Comparison of ENCODE assay signal across 1 cellular context in the genomic region with DNA sequence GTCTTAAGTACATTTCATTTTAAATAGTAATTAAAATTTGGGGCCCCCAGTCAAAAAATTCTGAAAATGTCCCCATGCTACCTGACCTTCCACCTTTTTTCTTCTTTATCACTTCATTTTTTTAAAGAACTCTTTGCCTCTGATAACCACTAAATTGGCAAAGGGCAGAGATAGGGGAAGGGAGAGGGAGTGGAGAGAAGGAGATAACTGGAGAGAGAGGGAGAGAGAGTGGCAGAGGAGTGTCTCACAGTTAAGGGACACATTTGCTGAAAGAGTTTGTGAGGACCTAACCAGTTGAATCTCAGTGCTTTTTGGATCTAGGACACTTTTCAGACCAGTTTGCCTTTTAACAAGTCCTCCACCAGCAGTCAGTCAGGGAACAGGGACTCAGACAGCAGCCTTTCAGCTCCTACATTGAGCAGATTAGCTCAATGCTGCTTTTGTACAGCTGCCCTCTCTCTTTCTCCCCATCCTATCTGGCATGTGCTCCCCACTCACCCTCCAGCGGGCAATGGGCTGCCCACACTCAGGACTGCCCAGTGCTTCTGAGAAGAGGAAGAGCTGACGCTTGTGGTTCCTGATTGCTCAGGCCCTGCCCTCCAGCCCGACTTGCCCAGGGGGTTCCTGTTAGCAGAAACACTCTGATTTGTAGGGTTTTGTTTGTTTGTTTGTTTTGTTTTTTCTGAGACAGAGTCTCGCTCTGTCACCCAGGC.
TF ChIP-seq lines count a peak whose summit lies in the region.

No MANE protein-coding gene starts in this region.

TF ChIP-seq in K562, 482 proteins besides CTCF, POLR2A, EP300 and RAD21 (continued from another document and continues in another):
- TF ChIP-seq, protein P1, sequence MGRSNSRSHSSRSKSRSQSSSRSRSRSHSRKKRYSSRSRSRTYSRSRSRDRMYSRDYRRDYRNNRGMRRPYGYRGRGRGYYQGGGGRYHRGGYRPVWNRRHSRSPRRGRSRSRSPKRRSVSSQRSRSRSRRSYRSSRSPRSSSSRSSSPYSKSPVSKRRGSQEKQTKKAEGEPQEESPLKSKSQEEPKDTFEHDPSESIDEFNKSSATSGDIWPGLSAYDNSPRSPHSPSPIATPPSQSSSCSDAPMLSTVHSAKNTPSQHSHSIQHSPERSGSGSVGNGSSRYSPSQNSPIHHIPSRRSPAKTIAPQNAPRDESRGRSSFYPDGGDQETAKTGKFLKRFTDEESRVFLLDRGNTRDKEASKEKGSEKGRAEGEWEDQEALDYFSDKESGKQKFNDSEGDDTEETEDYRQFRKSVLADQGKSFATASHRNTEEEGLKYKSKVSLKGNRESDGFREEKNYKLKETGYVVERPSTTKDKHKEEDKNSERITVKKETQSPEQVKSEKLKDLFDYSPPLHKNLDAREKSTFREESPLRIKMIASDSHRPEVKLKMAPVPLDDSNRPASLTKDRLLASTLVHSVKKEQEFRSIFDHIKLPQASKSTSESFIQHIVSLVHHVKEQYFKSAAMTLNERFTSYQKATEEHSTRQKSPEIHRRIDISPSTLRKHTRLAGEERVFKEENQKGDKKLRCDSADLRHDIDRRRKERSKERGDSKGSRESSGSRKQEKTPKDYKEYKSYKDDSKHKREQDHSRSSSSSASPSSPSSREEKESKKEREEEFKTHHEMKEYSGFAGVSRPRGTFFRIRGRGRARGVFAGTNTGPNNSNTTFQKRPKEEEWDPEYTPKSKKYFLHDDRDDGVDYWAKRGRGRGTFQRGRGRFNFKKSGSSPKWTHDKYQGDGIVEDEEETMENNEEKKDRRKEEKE (IDR thresholded peaks at IDR 0.05; ENCODE audit: borderline replicate concordance in 1 of 2, control insufficient read depth in 1 of 2, low read depth in 2 of 2, low read length in 1 of 2): no peak
- TF ChIP-seq ILF3 (IDR thresholded peaks at IDR 0.05; ENCODE audit: borderline replicate concordance) (no peak), TEAD1 (CRISPR knock-in tag; IDR thresholded peaks at IDR 0.05) (0 out of 4 replicates have a peak, but pooled peaks of 1 of the 2 experiments have one; percentile 29), SOX6 (IDR thresholded peaks at IDR 0.05) (no peak), SMARCA4 (IDR thresholded peaks at IDR 0.05) (peak; percentile 63), HDAC2 (IDR thresholded peaks at IDR 0.05) (0 out of 2 replicates have a peak, but pooled peaks have one; percentile 39), ZFP1 (CRISPR knock-in tag; IDR thresholded peaks at IDR 0.05) (no peak), POLR3A (IDR thresholded peaks at IDR 0.05; ENCODE audit: borderline replicate concordance, extremely low read depth, insufficient read depth, insufficient read length) (no peak), TSC22D4 (tag; IDR thresholded peaks at IDR 0.05) (no peak), HNRNPH1 (optimal IDR thresholded peaks at IDR 0.05; ENCODE audit: low read depth, low read length) (no peak), ARID2 (IDR thresholded peaks at IDR 0.05) (no peak), ZBTB1 (CRISPR knock-in tag; IDR thresholded peaks at IDR 0.05; ENCODE audit: borderline replicate concordance, low read depth) (no peak), SAP30 (IDR thresholded peaks at IDR 0.05; ENCODE audit: borderline replicate concordance, insufficient read depth, low read depth, low read length, poor library complexity, severe bottlenecking) (no peak), ARID1B (IDR thresholded peaks at IDR 0.05) (peak; percentile 80), NRF1 (conservative IDR thresholded peaks at IDR 0.05 in 1 of 2, IDR thresholded peaks at IDR 0.05 in 1 of 2) (no peak), KDM2B (CRISPR knock-in tag; IDR thresholded peaks at IDR 0.05) (no peak), ELF4 (CRISPR knock-in tag; IDR thresholded peaks at IDR 0.05) (0 out of 2 replicates have a peak, but pooled peaks have one; percentile 29), PHB (CRISPR knock-in tag; IDR thresholded peaks at IDR 0.05) (no peak), RFX1 (IDR thresholded peaks at IDR 0.05) (no peak), CBFA2T2 (conservative IDR thresholded peaks at IDR 0.05) (peak; percentile 63), HEY1 (CRISPR knock-in tag; IDR thresholded peaks at IDR 0.05; ENCODE audit: borderline replicate concordance) (no peak), ZNF274 (IDR thresholded peaks at IDR 0.05; ENCODE audit: borderline replicate concordance, low read depth, low read length) (no peak), NFIC (IDR thresholded peaks at IDR 0.05) (peak; percentile 45), CTBP1 (IDR thresholded peaks at IDR 0.05; ENCODE audit: borderline replicate concordance) (peak; percentile 21; the same call in 1 of the 2 replicates), RBM39 (optimal IDR thresholded peaks at IDR 0.05; ENCODE audit: low read depth, low read length) (no peak), GTF2A2 (tag; IDR thresholded peaks at IDR 0.05) (no peak), RCOR1 (IDR thresholded peaks at IDR 0.05; ENCODE audit: borderline replicate concordance in 1 of 2, low read depth in 2 of 2, low read length in 2 of 2) (peak in 1 of 2 experiments; percentile 61; a peak in 1 of 4 replicates), TCF3 (CRISPR knock-in tag; IDR thresholded peaks at IDR 0.05) (peak; percentile 60), CBX8 (IDR thresholded peaks at IDR 0.05; ENCODE audit: borderline replicate concordance, extremely low read depth, low read depth, low read length, poor library complexity, severe bottlenecking) (no peak), ZNF57 (CRISPR knock-in tag; IDR thresholded peaks at IDR 0.05) (no peak), MECOM (CRISPR knock-in tag; IDR thresholded peaks at IDR 0.05) (peak; percentile 27; the same call in 1 of the 2 replicates), ZNF174 (CRISPR knock-in tag; IDR thresholded peaks at IDR 0.05) (no peak), ZKSCAN1 (IDR thresholded peaks at IDR 0.05; ENCODE audit: low read depth, low read length) (no peak), MTA2 (IDR thresholded peaks at IDR 0.05; ENCODE audit: low read depth) (peak; percentile 41; the same call in 1 of the 2 replicates), TAF15 (IDR thresholded peaks at IDR 0.05; ENCODE audit: low read depth, low read length) (no peak), CHD1 (IDR thresholded peaks at IDR 0.05; ENCODE audit: low read length) (no peak), NCOR1 (IDR thresholded peaks at IDR 0.05) (peak; percentile 70)
- TF ChIP-seq, protein P2, sequence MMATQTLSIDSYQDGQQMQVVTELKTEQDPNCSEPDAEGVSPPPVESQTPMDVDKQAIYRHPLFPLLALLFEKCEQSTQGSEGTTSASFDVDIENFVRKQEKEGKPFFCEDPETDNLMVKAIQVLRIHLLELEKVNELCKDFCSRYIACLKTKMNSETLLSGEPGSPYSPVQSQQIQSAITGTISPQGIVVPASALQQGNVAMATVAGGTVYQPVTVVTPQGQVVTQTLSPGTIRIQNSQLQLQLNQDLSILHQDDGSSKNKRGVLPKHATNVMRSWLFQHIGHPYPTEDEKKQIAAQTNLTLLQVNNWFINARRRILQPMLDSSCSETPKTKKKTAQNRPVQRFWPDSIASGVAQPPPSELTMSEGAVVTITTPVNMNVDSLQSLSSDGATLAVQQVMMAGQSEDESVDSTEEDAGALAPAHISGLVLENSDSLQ (IDR thresholded peaks at IDR 0.05): 0 out of 2 replicates have a peak, but pooled peaks have one; percentile 21
- TF ChIP-seq, protein P3, sequence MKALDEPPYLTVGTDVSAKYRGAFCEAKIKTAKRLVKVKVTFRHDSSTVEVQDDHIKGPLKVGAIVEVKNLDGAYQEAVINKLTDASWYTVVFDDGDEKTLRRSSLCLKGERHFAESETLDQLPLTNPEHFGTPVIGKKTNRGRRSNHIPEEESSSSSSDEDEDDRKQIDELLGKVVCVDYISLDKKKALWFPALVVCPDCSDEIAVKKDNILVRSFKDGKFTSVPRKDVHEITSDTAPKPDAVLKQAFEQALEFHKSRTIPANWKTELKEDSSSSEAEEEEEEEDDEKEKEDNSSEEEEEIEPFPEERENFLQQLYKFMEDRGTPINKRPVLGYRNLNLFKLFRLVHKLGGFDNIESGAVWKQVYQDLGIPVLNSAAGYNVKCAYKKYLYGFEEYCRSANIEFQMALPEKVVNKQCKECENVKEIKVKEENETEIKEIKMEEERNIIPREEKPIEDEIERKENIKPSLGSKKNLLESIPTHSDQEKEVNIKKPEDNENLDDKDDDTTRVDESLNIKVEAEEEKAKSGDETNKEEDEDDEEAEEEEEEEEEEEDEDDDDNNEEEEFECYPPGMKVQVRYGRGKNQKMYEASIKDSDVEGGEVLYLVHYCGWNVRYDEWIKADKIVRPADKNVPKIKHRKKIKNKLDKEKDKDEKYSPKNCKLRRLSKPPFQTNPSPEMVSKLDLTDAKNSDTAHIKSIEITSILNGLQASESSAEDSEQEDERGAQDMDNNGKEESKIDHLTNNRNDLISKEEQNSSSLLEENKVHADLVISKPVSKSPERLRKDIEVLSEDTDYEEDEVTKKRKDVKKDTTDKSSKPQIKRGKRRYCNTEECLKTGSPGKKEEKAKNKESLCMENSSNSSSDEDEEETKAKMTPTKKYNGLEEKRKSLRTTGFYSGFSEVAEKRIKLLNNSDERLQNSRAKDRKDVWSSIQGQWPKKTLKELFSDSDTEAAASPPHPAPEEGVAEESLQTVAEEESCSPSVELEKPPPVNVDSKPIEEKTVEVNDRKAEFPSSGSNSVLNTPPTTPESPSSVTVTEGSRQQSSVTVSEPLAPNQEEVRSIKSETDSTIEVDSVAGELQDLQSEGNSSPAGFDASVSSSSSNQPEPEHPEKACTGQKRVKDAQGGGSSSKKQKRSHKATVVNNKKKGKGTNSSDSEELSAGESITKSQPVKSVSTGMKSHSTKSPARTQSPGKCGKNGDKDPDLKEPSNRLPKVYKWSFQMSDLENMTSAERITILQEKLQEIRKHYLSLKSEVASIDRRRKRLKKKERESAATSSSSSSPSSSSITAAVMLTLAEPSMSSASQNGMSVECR (CRISPR knock-in tag; IDR thresholded peaks at IDR 0.05): no peak
- TF ChIP-seq, protein P4, sequence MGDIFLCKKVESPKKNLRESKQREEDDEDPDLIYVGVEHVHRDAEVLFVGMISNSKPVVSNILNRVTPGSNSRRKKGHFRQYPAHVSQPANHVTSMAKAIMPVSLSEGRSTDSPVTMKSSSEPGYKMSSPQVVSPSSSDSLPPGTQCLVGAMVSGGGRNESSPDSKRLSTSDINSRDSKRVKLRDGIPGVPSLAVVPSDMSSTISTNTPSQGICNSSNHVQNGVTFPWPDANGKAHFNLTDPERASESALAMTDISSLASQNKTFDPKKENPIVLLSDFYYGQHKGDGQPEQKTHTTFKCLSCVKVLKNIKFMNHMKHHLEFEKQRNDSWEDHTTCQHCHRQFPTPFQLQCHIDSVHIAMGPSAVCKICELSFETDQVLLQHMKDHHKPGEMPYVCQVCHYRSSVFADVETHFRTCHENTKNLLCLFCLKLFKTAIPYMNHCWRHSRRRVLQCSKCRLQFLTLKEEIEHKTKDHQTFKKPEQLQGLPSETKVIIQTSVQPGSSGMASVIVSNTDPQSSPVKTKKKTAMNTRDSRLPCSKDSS (IDR thresholded peaks at IDR 0.05; ENCODE audit: low read depth, partially characterized antibody): no peak
- TF ChIP-seq, protein P5, sequence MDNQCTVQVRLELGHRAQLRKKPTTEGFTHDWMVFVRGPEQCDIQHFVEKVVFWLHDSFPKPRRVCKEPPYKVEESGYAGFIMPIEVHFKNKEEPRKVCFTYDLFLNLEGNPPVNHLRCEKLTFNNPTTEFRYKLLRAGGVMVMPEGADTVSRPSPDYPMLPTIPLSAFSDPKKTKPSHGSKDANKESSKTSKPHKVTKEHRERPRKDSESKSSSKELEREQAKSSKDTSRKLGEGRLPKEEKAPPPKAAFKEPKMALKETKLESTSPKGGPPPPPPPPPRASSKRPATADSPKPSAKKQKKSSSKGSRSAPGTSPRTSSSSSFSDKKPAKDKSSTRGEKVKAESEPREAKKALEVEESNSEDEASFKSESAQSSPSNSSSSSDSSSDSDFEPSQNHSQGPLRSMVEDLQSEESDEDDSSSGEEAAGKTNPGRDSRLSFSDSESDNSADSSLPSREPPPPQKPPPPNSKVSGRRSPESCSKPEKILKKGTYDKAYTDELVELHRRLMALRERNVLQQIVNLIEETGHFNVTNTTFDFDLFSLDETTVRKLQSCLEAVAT (IDR thresholded peaks at IDR 0.05): no peak
- TF ChIP-seq, protein P6, sequence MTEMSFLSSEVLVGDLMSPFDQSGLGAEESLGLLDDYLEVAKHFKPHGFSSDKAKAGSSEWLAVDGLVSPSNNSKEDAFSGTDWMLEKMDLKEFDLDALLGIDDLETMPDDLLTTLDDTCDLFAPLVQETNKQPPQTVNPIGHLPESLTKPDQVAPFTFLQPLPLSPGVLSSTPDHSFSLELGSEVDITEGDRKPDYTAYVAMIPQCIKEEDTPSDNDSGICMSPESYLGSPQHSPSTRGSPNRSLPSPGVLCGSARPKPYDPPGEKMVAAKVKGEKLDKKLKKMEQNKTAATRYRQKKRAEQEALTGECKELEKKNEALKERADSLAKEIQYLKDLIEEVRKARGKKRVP (CRISPR knock-in tag; IDR thresholded peaks at IDR 0.05): no peak
- TF ChIP-seq, protein P7, sequence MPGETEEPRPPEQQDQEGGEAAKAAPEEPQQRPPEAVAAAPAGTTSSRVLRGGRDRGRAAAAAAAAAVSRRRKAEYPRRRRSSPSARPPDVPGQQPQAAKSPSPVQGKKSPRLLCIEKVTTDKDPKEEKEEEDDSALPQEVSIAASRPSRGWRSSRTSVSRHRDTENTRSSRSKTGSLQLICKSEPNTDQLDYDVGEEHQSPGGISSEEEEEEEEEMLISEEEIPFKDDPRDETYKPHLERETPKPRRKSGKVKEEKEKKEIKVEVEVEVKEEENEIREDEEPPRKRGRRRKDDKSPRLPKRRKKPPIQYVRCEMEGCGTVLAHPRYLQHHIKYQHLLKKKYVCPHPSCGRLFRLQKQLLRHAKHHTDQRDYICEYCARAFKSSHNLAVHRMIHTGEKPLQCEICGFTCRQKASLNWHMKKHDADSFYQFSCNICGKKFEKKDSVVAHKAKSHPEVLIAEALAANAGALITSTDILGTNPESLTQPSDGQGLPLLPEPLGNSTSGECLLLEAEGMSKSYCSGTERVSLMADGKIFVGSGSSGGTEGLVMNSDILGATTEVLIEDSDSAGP (CRISPR knock-in tag; IDR thresholded peaks at IDR 0.05): no peak
- TF ChIP-seq, protein P8, sequence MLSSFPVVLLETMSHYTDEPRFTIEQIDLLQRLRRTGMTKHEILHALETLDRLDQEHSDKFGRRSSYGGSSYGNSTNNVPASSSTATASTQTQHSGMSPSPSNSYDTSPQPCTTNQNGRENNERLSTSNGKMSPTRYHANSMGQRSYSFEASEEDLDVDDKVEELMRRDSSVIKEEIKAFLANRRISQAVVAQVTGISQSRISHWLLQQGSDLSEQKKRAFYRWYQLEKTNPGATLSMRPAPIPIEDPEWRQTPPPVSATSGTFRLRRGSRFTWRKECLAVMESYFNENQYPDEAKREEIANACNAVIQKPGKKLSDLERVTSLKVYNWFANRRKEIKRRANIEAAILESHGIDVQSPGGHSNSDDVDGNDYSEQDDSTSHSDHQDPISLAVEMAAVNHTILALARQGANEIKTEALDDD (IDR thresholded peaks at IDR 0.05): peak; percentile 54; the same call in 1 of the 2 replicates
- TF ChIP-seq, protein P9, sequence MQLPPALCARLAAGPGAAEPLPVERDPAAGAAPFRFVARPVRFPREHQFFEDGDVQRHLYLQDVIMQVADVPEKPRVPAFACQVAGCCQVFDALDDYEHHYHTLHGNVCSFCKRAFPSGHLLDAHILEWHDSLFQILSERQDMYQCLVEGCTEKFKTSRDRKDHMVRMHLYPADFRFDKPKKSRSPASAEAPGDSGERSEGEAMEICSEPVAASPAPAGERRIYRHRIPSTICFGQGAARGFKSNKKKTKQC (CRISPR knock-in tag; IDR thresholded peaks at IDR 0.05): no peak
- TF ChIP-seq, protein P10, sequence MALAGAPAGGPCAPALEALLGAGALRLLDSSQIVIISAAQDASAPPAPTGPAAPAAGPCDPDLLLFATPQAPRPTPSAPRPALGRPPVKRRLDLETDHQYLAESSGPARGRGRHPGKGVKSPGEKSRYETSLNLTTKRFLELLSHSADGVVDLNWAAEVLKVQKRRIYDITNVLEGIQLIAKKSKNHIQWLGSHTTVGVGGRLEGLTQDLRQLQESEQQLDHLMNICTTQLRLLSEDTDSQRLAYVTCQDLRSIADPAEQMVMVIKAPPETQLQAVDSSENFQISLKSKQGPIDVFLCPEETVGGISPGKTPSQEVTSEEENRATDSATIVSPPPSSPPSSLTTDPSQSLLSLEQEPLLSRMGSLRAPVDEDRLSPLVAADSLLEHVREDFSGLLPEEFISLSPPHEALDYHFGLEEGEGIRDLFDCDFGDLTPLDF (CRISPR knock-in tag; IDR thresholded peaks at IDR 0.05): no peak
